In the genomic region with DNA sequence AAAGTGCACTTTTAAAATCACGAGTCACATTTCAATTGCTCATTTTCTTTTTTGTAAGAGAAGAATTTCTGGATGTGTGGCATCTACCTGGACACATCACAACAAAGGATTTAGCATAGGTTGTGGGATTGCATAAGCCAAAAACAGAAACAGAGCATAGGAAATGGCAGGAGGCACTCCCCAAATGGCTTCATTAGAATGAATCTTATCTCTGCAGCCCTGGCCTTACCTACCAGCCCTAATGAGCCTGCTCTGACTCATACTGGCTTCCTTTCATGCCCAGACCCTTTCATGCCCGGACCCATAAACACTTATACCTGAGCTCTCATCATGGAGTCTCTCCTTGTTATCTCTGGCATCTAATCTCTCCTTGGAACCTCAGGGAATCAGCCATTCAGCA, we compare ENCODE assay signal across 12 cellular contexts. TPM values are rescaled to one million over a fixed set of nuclear protein-coding genes. Genes with fewer than 3 reads are reported as not detected.
"Had no signal": no experiment of that assay in that cellular context is flagged by ENCODE, and none has a peak within 500 bp of the region (broad histone marks: within the 10 kb centered on the region; RNA-seq: fewer than 3 reads in every experiment).

No MANE protein-coding gene starts in this region.

- ATAC-seq: psoas muscle; sciatic nerve; stimulated activated naive CD8-positive, alpha-beta T cell treated with anti-CD3 and anti-CD28 coated beads, Interleukin-15, amount 100 ng/mL, for 72 hours; T-helper 17 cell had no signal

- DNase-seq: activated CD4-positive, alpha-beta T cell treated with anti-CD3 and anti-CD28 coated beads, Interleukin-2, amount 50 U/mL, for 48 hours; activated naive CD4-positive, alpha-beta T cell treated with anti-CD3 and anti-CD28 coated beads, Interleukin-2, amount 50 U/mL, for 16 hours; activated T-cell treated with anti-CD3 and anti-CD28 coated beads, Interleukin-2, amount 50 U/mL, for 1 hour; hippocampal formation; psoas muscle; spleen; stimulated activated naive CD8-positive, alpha-beta T cell treated with anti-CD3 and anti-CD28 coated beads, Interleukin-15, amount 100 ng/mL, for 72 hours; T-helper 17 cell; upper lobe of left lung; WERI-Rb-1 had no signal

RNA-seq across cellular contexts. Expression of gene SPTLC3, which starts 23.9 kb away (rescaled TPM):
- polyA plus RNA-seq: neural cell had no signal
